In the genomic region with DNA sequence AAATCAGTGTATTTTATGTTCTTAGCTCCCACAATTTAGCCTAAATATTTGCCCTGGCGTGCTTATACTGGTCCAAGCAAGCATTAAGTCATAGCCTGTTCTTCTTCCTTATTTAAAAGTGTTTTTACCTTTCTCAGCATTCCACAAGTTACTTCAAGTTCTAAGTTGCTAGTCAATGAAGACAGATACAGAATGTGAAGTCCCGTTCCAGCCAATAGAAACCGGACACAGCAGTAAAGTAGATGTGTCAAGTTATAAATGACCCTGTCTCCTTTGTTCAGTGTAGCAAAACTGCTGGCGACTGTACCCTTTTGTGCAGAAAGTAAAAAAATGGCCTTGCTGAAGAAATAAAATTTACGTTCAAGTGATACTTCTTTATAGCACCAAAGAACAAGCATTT, we compare ENCODE assay signal across 19 cellular contexts. TPM values are rescaled to one million over a fixed set of nuclear protein-coding genes. Genes with fewer than 3 reads are reported as not detected.
DNase-seq lines count a peak whose midpoint lies in the region; ATAC-seq and TF ChIP-seq lines count a peak whose summit lies in the region.
"Had no signal": no experiment of that assay in that cellular context is flagged by ENCODE, and none has a peak within 500 bp of the region (broad histone marks: within the 10 kb centered on the region; RNA-seq: fewer than 3 reads in every experiment).

No MANE protein-coding gene starts in this region.

- no peak for DNase-seq in activated naive CD8-positive, alpha-beta T cell treated with anti-CD3 and anti-CD28 coated beads, Interleukin-2, amount 50 U/mL, for 24 hours
- DNase-seq in WTC11 (ENCODE audit: low spot score): no peak
- DNase-seq in foreskin keratinocyte: peak in 1 of 2 donors; percentile 64
- DNase-seq: ACHN; activated CD4-positive, alpha-beta T cell treated with anti-CD3 and anti-CD28 coated beads for 4 hours; activated CD8-positive, alpha-beta memory T cell treated with anti-CD3 and anti-CD28 coated beads, Interleukin-2, amount 50 U/mL, for 48 hours; activated naive CD4-positive, alpha-beta T cell treated with anti-CD3 and anti-CD28 coated beads, Interleukin-2, amount 10 ng/mL, durations not matched to agents 7 days and 5 days; Caco-2; caudate nucleus; GF-D8; NCI-H187 treated with DMSO at 0.1 percent for 48 hours; NCI-H524 had no signal

- H3K27ac Mint-ChIP-seq in activated naive CD8-positive, alpha-beta T cell: no peak overlapping the region
- no peak overlapping the region for H3K27ac Mint-ChIP-seq in activated naive CD8-positive, alpha-beta T cell treated with anti-CD3 and anti-CD28 coated beads, Interleukin-2, amount 50 U/mL, for 24 hours
- peak overlapping the region; percentile 71 for H3K27ac Mint-ChIP-seq in WTC11
- H3K27ac Mint-ChIP-seq in stimulated activated memory B cell treated with anti-CD40 and anti-IgM and Interleukin-4, amounts not matched to agents 10 μg/mL and 1 μg/mL and 100 μg/mL, for 72 hours: no peak overlapping the region
- H3K27ac Mint-ChIP-seq: activated naive CD4-positive, alpha-beta T cell treated with anti-CD3 and anti-CD28 coated beads, Interleukin-2, amount 10 ng/mL, durations not matched to agents 7 days and 5 days had no signal

- peak overlapping the region; percentile 59 for H3K9ac ChIP-seq in skeletal muscle satellite cell (ENCODE audit: low read depth, low read length)

- peak overlapping the region; percentile 94 for H3K4me3 ChIP-seq in skeletal muscle satellite cell (ENCODE audit: low read length)

- peak overlapping the region; percentile 34 for H3K27ac ChIP-seq in foreskin keratinocyte

- CTCF ChIA-PET in WTC11 (lab: Charles Lee): interaction anchor here (2.9 kb wide), 1 partner anchor 71 kb away, joined by 10 read pairs; no protein-coding TSS in a partner anchor

- TF ChIP-seq CTCF in WTC11 (IDR thresholded peaks at IDR 0.05): no peak
- no peak for TF ChIP-seq CTCF in foreskin keratinocyte (conservative IDR thresholded peaks at IDR 0.05)

- no peaks in the 10 kb centered on the region for H3K27me3 Mint-ChIP-seq in activated naive CD8-positive, alpha-beta T cell
- no peaks in the 10 kb centered on the region for H3K27me3 Mint-ChIP-seq in activated naive CD8-positive, alpha-beta T cell treated with anti-CD3 and anti-CD28 coated beads, Interleukin-2, amount 50 U/mL, for 24 hours
- no peaks in the 10 kb centered on the region for H3K27me3 Mint-ChIP-seq in WTC11 (ENCODE audit: low read depth)
- no peaks in the 10 kb centered on the region for H3K27me3 Mint-ChIP-seq in stimulated activated memory B cell treated with anti-CD40 and anti-IgM and Interleukin-4, amounts not matched to agents 10 μg/mL and 1 μg/mL and 100 μg/mL, for 72 hours

- POLR2A ChIA-PET in WTC11 (lab: Charles Lee): interaction anchor here (0.5 kb wide), 1 partner anchor 282 kb away, joined by 5 read pairs; no protein-coding TSS in a partner anchor

- H3K9me3 ChIP-seq in skeletal muscle satellite cell (replicated peaks; ENCODE audit: low read length): no peaks in the 10 kb centered on the region
- H3K9me3 ChIP-seq: Caco-2 had no signal

- peaks cover 48% of the 10 kb centered on the region for H3K4me1 Mint-ChIP-seq in activated naive CD8-positive, alpha-beta T cell (ENCODE audit: low read depth)
- peaks cover 43% of the 10 kb centered on the region for H3K4me1 Mint-ChIP-seq in activated naive CD8-positive, alpha-beta T cell treated with anti-CD3 and anti-CD28 coated beads, Interleukin-2, amount 50 U/mL, for 24 hours
- peaks cover 39% of the 10 kb centered on the region for H3K4me1 Mint-ChIP-seq in WTC11
- peaks cover 50% of the 10 kb centered on the region for H3K4me1 Mint-ChIP-seq in stimulated activated memory B cell treated with anti-CD40 and anti-IgM and Interleukin-4, amounts not matched to agents 10 μg/mL and 1 μg/mL and 100 μg/mL, for 72 hours

- peaks cover 38% of the 10 kb centered on the region for H3K36me3 ChIP-seq in skeletal muscle satellite cell (ENCODE audit: insufficient read depth, low read length)

- peaks cover 2% of the 10 kb centered on the region for H3K36me3 Mint-ChIP-seq in activated naive CD8-positive, alpha-beta T cell
- H3K36me3 Mint-ChIP-seq in activated naive CD8-positive, alpha-beta T cell treated with anti-CD3 and anti-CD28 coated beads, Interleukin-2, amount 50 U/mL, for 24 hours (ENCODE audit: low read depth): peaks cover 36% of the 10 kb centered on the region
- peaks cover 36% of the 10 kb centered on the region for H3K36me3 Mint-ChIP-seq in WTC11
- peaks cover 16% of the 10 kb centered on the region for H3K36me3 Mint-ChIP-seq in stimulated activated memory B cell treated with anti-CD40 and anti-IgM and Interleukin-4, amounts not matched to agents 10 μg/mL and 1 μg/mL and 100 μg/mL, for 72 hours

- no peaks in the 10 kb centered on the region for H3K9me3 Mint-ChIP-seq in activated naive CD8-positive, alpha-beta T cell (ENCODE audit: low read depth)
- no peaks in the 10 kb centered on the region for H3K9me3 Mint-ChIP-seq in activated naive CD8-positive, alpha-beta T cell treated with anti-CD3 and anti-CD28 coated beads, Interleukin-2, amount 50 U/mL, for 24 hours
- no peaks in the 10 kb centered on the region for H3K9me3 Mint-ChIP-seq in WTC11
- no peaks in the 10 kb centered on the region for H3K9me3 Mint-ChIP-seq in stimulated activated memory B cell treated with anti-CD40 and anti-IgM and Interleukin-4, amounts not matched to agents 10 μg/mL and 1 μg/mL and 100 μg/mL, for 72 hours
- H3K9me3 Mint-ChIP-seq: activated naive CD4-positive, alpha-beta T cell treated with anti-CD3 and anti-CD28 coated beads, Interleukin-2, amount 10 ng/mL, durations not matched to agents 7 days and 5 days had no signal

- ATAC-seq in activated naive CD8-positive, alpha-beta T cell treated with anti-CD3 and anti-CD28 coated beads, Interleukin-2, amount 50 U/mL, for 24 hours: no peak
- no peak for ATAC-seq in WTC11
- no peak for ATAC-seq in foreskin keratinocyte
- ATAC-seq in HG03342 (IDR thresholded peaks at IDR 0.05; ENCODE audit: unreplicated experiment): no peak
- no peak for ATAC-seq in stimulated activated memory B cell treated with anti-CD40 and anti-IgM and Interleukin-4, amounts not matched to agents 10 μg/mL and 1 μg/mL and 100 μg/mL, for 72 hours
- ATAC-seq in GM18517 (IDR thresholded peaks at IDR 0.05; ENCODE audit: unreplicated experiment): no peak

- peak overlapping the region; percentile 27 for H3K4me3 Mint-ChIP-seq in activated naive CD8-positive, alpha-beta T cell
- H3K4me3 Mint-ChIP-seq in activated naive CD8-positive, alpha-beta T cell treated with anti-CD3 and anti-CD28 coated beads, Interleukin-2, amount 50 U/mL, for 24 hours: no peak overlapping the region
- peak overlapping the region; percentile 99 for H3K4me3 Mint-ChIP-seq in WTC11
- no peak overlapping the region for H3K4me3 Mint-ChIP-seq in stimulated activated memory B cell treated with anti-CD40 and anti-IgM and Interleukin-4, amounts not matched to agents 10 μg/mL and 1 μg/mL and 100 μg/mL, for 72 hours
- H3K4me3 Mint-ChIP-seq: activated naive CD4-positive, alpha-beta T cell treated with anti-CD3 and anti-CD28 coated beads, Interleukin-2, amount 10 ng/mL, durations not matched to agents 7 days and 5 days had no signal

- H3K4me1 ChIP-seq in foreskin keratinocyte: peaks cover 20% of the 10 kb centered on the region
- peaks cover 20% of the 10 kb centered on the region for H3K4me1 ChIP-seq in skeletal muscle satellite cell (ENCODE audit: control insufficient read depth, insufficient read depth, low read length)

- H3K4me2 ChIP-seq in skeletal muscle satellite cell (ENCODE audit: low read length): peak overlapping the region; percentile 93

- H3K27me3 ChIP-seq in foreskin keratinocyte (no peaks in the 10 kb centered on the region), skeletal muscle satellite cell (ENCODE audit: control insufficient read depth, insufficient read depth, low read length) (no peaks in the 10 kb centered on the region)

TF ChIP-seq in WTC11, 78 proteins besides CTCF, POLR2A, EP300 and RAD21 (continues in another document):
- TF ChIP-seq MLX (CRISPR knock-in tag; IDR thresholded peaks at IDR 0.05) (no peak), E2F4 (CRISPR knock-in tag; IDR thresholded peaks at IDR 0.05; ENCODE audit: borderline replicate concordance, low read depth) (no peak), CREM (CRISPR knock-in tag; IDR thresholded peaks at IDR 0.05) (no peak), ZBTB21 (CRISPR knock-in tag; IDR thresholded peaks at IDR 0.05; ENCODE audit: borderline replicate concordance) (no peak)
- TF ChIP-seq, protein P1, sequence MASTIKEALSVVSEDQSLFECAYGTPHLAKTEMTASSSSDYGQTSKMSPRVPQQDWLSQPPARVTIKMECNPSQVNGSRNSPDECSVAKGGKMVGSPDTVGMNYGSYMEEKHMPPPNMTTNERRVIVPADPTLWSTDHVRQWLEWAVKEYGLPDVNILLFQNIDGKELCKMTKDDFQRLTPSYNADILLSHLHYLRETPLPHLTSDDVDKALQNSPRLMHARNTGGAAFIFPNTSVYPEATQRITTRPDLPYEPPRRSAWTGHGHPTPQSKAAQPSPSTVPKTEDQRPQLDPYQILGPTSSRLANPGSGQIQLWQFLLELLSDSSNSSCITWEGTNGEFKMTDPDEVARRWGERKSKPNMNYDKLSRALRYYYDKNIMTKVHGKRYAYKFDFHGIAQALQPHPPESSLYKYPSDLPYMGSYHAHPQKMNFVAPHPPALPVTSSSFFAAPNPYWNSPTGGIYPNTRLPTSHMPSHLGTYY (CRISPR knock-in tag; IDR thresholded peaks at IDR 0.05): no peak

RNA-seq across cellular contexts. Expression of gene SNAPC1, which starts 3.9 kb away (rescaled TPM):
- total RNA-seq in WTC11 (2021) (9.5 to 10.2 TPM (median 10.1 TPM) in 3 replicates), foreskin keratinocyte (10.1 and 15.0 TPM in 2 replicates)
- polyA plus RNA-seq in foreskin keratinocyte: 4.8 and 8.7 TPM in 2 replicates
- total RNA-seq in skeletal muscle satellite cell (2012; rRNA removed): 20.8 and 21.5 TPM in 2 replicates

RNA-seq across cellular contexts. Expression of gene SYT16, which starts 46.4 kb away (rescaled TPM):
- total RNA-seq in WTC11 (2021): 2.9 to 4.0 TPM (median 3.6 TPM) in 3 replicates
- total RNA-seq in foreskin keratinocyte: 0.37 and 0.53 TPM in 2 replicates
- polyA plus RNA-seq in foreskin keratinocyte: 0.06 and 0.08 TPM in 2 replicates
- total RNA-seq in skeletal muscle satellite cell (2012; rRNA removed): under 0.01 and 0.25 TPM in 2 replicates
- total RNA-seq: LHCN-M2; T-helper 1 cell treated with Interleukin-12 subunit alpha and Interleukin-12 subunit beta and Interleukin-4 antibody, amounts not matched to agents 30 ng/mL and 1 ng/mL, for 36 hours had no signal

Comparison
In these comparisons a context has a peak if more than half of its experiments do, and no peak if none do; other contexts are left out.
1. H3K4me3 Mint-ChIP-seq: peak in activated naive CD8-positive, alpha-beta T cell (single experiment) and WTC11 (single experiment); none in activated naive CD8-positive, alpha-beta T cell treated with anti-CD3 and anti-CD28 coated beads, Interleukin-2, amount 50 U/mL, for 24 hours (single experiment) and stimulated activated memory B cell treated with anti-CD40 and anti-IgM and Interleukin-4, amounts not matched to agents 10 μg/mL and 1 μg/mL and 100 μg/mL, for 72 hours (single experiment).